ENCODE assay signal across 10 cellular contexts in genomic region chr1:56376188-56376984, GRCh38.
DNase-seq lines count a peak whose midpoint lies in the region; ATAC-seq, FAIRE-seq and TF ChIP-seq lines count a peak whose summit lies in the region.
"Had no signal": no experiment of that assay in that cellular context is flagged by ENCODE, and none has a peak within 500 bp of the region (broad histone marks: within the 10 kb centered on the region; RNA-seq: fewer than 3 reads in every experiment).

No MANE protein-coding gene starts in this region.

- DNase-seq in HS-5 (ENCODE audit: low read depth) (peak; percentile 11), left ventricle myocardium superior (peak; percentile 51), tibial artery (peak; percentile 69 to 89), RCC 7860 (ENCODE audit: low spot score) (no peak), SKM-1 (lab: John Stamatoyannopoulos, UW; ENCODE audit: unreplicated experiment) (no peak)
- DNase-seq: stimulated activated CD4-positive, alpha-beta T cell treated with anti-CD3 and anti-CD28 coated beads, Interleukin-4, amount 100 ng/mL, for 24 hours had no signal

- peaks cover 0 to 42% (median 28%) of the 10 kb centered on the region in 4 donors for H3K4me1 ChIP-seq in tibial artery

- ATAC-seq in SK-N-SH treated with all-trans-retinoic acid at 6 μM for 48 hours (peak; percentile 61), left ventricle myocardium superior (peak; percentile 56), GM19395 (IDR thresholded peaks at IDR 0.05; ENCODE audit: unreplicated experiment) (no peak), GM18511 (IDR thresholded peaks at IDR 0.05; ENCODE audit: unreplicated experiment) (no peak)

- no peaks in the 10 kb centered on the region for H3K27me3 ChIP-seq in tibial artery

- no peaks in the 10 kb centered on the region for H3K9me3 ChIP-seq in tibial artery

- intact Hi-C loops in left ventricle myocardium superior (cut with micrococcal nuclease) (no loop called here), tibial artery (cut with DNase I; ENCODE audit: low total_unique reads) (no loop called here)

- peak overlapping the region; percentile 51 to 56 for H3K27ac ChIP-seq in tibial artery

- H3K4me3 ChIP-seq in tibial artery, result no peak overlapping the region

- TF ChIP-seq CTCF in tibial artery (IDR thresholded peaks at IDR 0.05), result no peak

- no peaks in the 10 kb centered on the region for H3K36me3 ChIP-seq in tibial artery

- FAIRE-seq in RCC 7860 (lab: Jason Lieb, UNC), result no peak
- FAIRE-seq: islet of Langerhans had no signal

TF ChIP-seq in SK-N-SH treated with all-trans-retinoic acid at 6 μM for 48 hours, 23 proteins besides CTCF, POLR2A, EP300 and RAD21:
- no peak for TF ChIP-seq ZNF8 (CRISPR knock-in tag; IDR thresholded peaks at IDR 0.05)
- TF ChIP-seq PATZ1 (CRISPR knock-in tag; IDR thresholded peaks at IDR 0.05; ENCODE audit: borderline replicate concordance), result no peak
- TF ChIP-seq RARB (CRISPR knock-in tag; IDR thresholded peaks at IDR 0.05), result no peak
- TF ChIP-seq ZFP3 (CRISPR knock-in tag; IDR thresholded peaks at IDR 0.05), result no peak
- TF ChIP-seq ZFP30 (CRISPR knock-in tag; IDR thresholded peaks at IDR 0.05), result no peak
- TF ChIP-seq ARNTL (CRISPR knock-in tag; IDR thresholded peaks at IDR 0.05; ENCODE audit: borderline replicate concordance, low read depth), result no peak
- no peak for TF ChIP-seq ZNF565 (CRISPR knock-in tag; conservative IDR thresholded peaks at IDR 0.05; ENCODE audit: low read depth)
- TF ChIP-seq TOX (CRISPR knock-in tag; IDR thresholded peaks at IDR 0.05; ENCODE audit: borderline replicate concordance), result no peak

Comparison
In these comparisons a context has a peak if more than half of its experiments do, and no peak if none do; other contexts are left out.
1. DNase-seq: peak in HS-5 (single experiment), left ventricle myocardium superior (single experiment) and tibial artery (2 of 2); none in RCC 7860 (single experiment) and SKM-1 (single experiment).
2. ATAC-seq: peak in SK-N-SH treated with all-trans-retinoic acid at 6 μM for 48 hours (single experiment) and left ventricle myocardium superior (single experiment); none in GM19395 (single experiment) and GM18511 (single experiment).